ENCODE assay signal across 1 cellular context in genomic region chr7:77537595-77538185, GRCh38.
A peak's percentile ranks its signal among the peaks of the same experiment; 100 is the strongest.
TF ChIP-seq lines count a peak whose summit lies in the region.

No MANE protein-coding gene starts in this region.

TF ChIP-seq in HepG2, 621 proteins besides CTCF, POLR2A, EP300 and RAD21 (continued from another document and continues in another):
- TF ChIP-seq MXD3 (CRISPR knock-in tag; IDR thresholded peaks at IDR 0.05) (peak; percentile 82; the same call in 1 of the 2 replicates), MED8 (CRISPR knock-in tag; IDR thresholded peaks at IDR 0.05; ENCODE audit: insufficient replicate concordance) (peak; percentile 15), ZNF563 (CRISPR knock-in tag; IDR thresholded peaks at IDR 0.05) (no peak), ZNF644 (CRISPR knock-in tag; IDR thresholded peaks at IDR 0.05; ENCODE audit: low read depth) (no peak), ZNF749 (CRISPR knock-in tag; IDR thresholded peaks at IDR 0.05; ENCODE audit: borderline replicate concordance) (no peak), AGO2 (optimal IDR thresholded peaks at IDR 0.05; ENCODE audit: low read depth, low read length) (peak; percentile 91), ZSCAN31 (CRISPR knock-in tag; IDR thresholded peaks at IDR 0.05; ENCODE audit: low read depth) (peak; percentile 75), SPEN (CRISPR knock-in tag; IDR thresholded peaks at IDR 0.05; ENCODE audit: low read depth) (peak; percentile 25; the same call in 1 of the 2 replicates), ZBTB7A (CRISPR knock-in tag; IDR thresholded peaks at IDR 0.05) (peak; percentile 40; the same call in 1 of the 2 replicates), ZNF30 (CRISPR knock-in tag; IDR thresholded peaks at IDR 0.05) (0 out of 2 replicates have a peak, but pooled peaks have one; percentile 55), HDAC1 (CRISPR knock-in tag; IDR thresholded peaks at IDR 0.05) (0 out of 2 replicates have a peak, but pooled peaks have one; percentile 0), ZNF556 (CRISPR knock-in tag; IDR thresholded peaks at IDR 0.05; ENCODE audit: borderline replicate concordance) (0 out of 2 replicates have a peak, but pooled peaks have one; percentile 37), LCORL (IDR thresholded peaks at IDR 0.05) (no peak), LCORL (CRISPR knock-in tag; IDR thresholded peaks at IDR 0.05) (0 out of 2 replicates have a peak, but pooled peaks have one; percentile 36), SRSF1 (optimal IDR thresholded peaks at IDR 0.05; ENCODE audit: low read depth, low read length) (no peak), ATAD3A (CRISPR knock-in tag; IDR thresholded peaks at IDR 0.05) (no peak), ZNF777 (CRISPR knock-in tag; IDR thresholded peaks at IDR 0.05) (0 out of 2 replicates have a peak, but pooled peaks have one; percentile 32), THAP7 (CRISPR knock-in tag; IDR thresholded peaks at IDR 0.05) (peak; percentile 79; the same call in 1 of the 2 replicates), ZNF564 (CRISPR knock-in tag; IDR thresholded peaks at IDR 0.05) (0 out of 2 replicates have a peak, but pooled peaks have one; percentile 64), TAF1 (CRISPR knock-in tag; IDR thresholded peaks at IDR 0.05) (0 out of 2 replicates have a peak, but pooled peaks have one; percentile 8), SNAI1 (CRISPR knock-in tag; IDR thresholded peaks at IDR 0.05; ENCODE audit: borderline replicate concordance) (no peak), NFKB2 (CRISPR knock-in tag; IDR thresholded peaks at IDR 0.05; ENCODE audit: borderline replicate concordance) (peak; percentile 29; the same call in 1 of the 2 replicates), GLI4 (CRISPR knock-in tag; IDR thresholded peaks at IDR 0.05; ENCODE audit: borderline replicate concordance) (0 out of 2 replicates have a peak, but pooled peaks have one; percentile 23), U2AF1 (optimal IDR thresholded peaks at IDR 0.05; ENCODE audit: low read depth, low read length) (peak; percentile 58), ZBTB39 (CRISPR knock-in tag; IDR thresholded peaks at IDR 0.05) (0 out of 2 replicates have a peak, but pooled peaks have one; percentile 42), TCF12 (IDR thresholded peaks at IDR 0.05) (no peak), TCF12 (CRISPR knock-in tag; IDR thresholded peaks at IDR 0.05) (0 out of 2 replicates have a peak, but pooled peaks have one; percentile 23), MEIS1 (CRISPR knock-in tag; IDR thresholded peaks at IDR 0.05; ENCODE audit: borderline replicate concordance) (0 out of 2 replicates have a peak, but pooled peaks have one; percentile 31), ZNF710 (CRISPR knock-in tag; IDR thresholded peaks at IDR 0.05; ENCODE audit: borderline replicate concordance) (no peak), ZNF547 (CRISPR knock-in tag; IDR thresholded peaks at IDR 0.05) (peak; percentile 31; the same call in 1 of the 2 replicates), RFXANK (CRISPR knock-in tag; IDR thresholded peaks at IDR 0.05) (no peak), YEATS4 (CRISPR knock-in tag; IDR thresholded peaks at IDR 0.05; ENCODE audit: borderline replicate concordance) (no peak; the same call in 1 of the 2 replicates), KDM5B (CRISPR knock-in tag; IDR thresholded peaks at IDR 0.05; ENCODE audit: borderline replicate concordance) (no peak), GABPB1 (CRISPR knock-in tag; IDR thresholded peaks at IDR 0.05) (peak; percentile 53; the same call in 1 of the 2 replicates), ZMAT5 (CRISPR knock-in tag; IDR thresholded peaks at IDR 0.05; ENCODE audit: borderline replicate concordance, low read depth) (no peak), SRSF9 (IDR thresholded peaks at IDR 0.05; ENCODE audit: borderline replicate concordance, insufficient read depth, low read depth, low read length, poor library complexity, severe bottlenecking) (no peak), ZNF292 (CRISPR knock-in tag; IDR thresholded peaks at IDR 0.05; ENCODE audit: borderline replicate concordance, low read depth) (no peak), ERF (CRISPR knock-in tag; IDR thresholded peaks at IDR 0.05) (no peak), TBX2 (CRISPR knock-in tag; IDR thresholded peaks at IDR 0.05; ENCODE audit: borderline replicate concordance) (0 out of 2 replicates have a peak, but pooled peaks have one; percentile 20), EED (CRISPR knock-in tag; IDR thresholded peaks at IDR 0.05) (0 out of 2 replicates have a peak, but pooled peaks have one; percentile 77), ELF3 (CRISPR knock-in tag; IDR thresholded peaks at IDR 0.05) (no peak), MEIS2 (CRISPR knock-in tag; IDR thresholded peaks at IDR 0.05) (0 out of 2 replicates have a peak, but pooled peaks have one; percentile 35), FOXC1 (CRISPR knock-in tag; IDR thresholded peaks at IDR 0.05; ENCODE audit: borderline replicate concordance) (0 out of 2 replicates have a peak, but pooled peaks have one; percentile 68), ZFX (CRISPR knock-in tag; IDR thresholded peaks at IDR 0.05; ENCODE audit: low read depth) (peak; percentile 74), ZNF788 (CRISPR knock-in tag; IDR thresholded peaks at IDR 0.05; ENCODE audit: borderline replicate concordance) (0 out of 2 replicates have a peak, but pooled peaks have one; percentile 44), GFI1 (CRISPR knock-in tag; IDR thresholded peaks at IDR 0.05; ENCODE audit: borderline replicate concordance) (0 out of 2 replicates have a peak, but pooled peaks have one; percentile 32), ZFY (CRISPR knock-in tag; IDR thresholded peaks at IDR 0.05) (peak; percentile 69), ZBTB7B (CRISPR knock-in tag; IDR thresholded peaks at IDR 0.05) (peak; percentile 78; the same call in 1 of the 2 replicates), HHEX (CRISPR knock-in tag; IDR thresholded peaks at IDR 0.05) (no peak), PHF8 (CRISPR knock-in tag; IDR thresholded peaks at IDR 0.05) (peak; percentile 53; the same call in 1 of the 2 replicates), ZNF274 (CRISPR knock-in tag; IDR thresholded peaks at IDR 0.05) (0 out of 2 replicates have a peak, but pooled peaks have one; percentile 43), SIN3A (IDR thresholded peaks at IDR 0.05; ENCODE audit: borderline replicate concordance, low read depth, low read length) (peak; percentile 29; the same call in 1 of the 2 replicates)
- TF ChIP-seq, protein P1, sequence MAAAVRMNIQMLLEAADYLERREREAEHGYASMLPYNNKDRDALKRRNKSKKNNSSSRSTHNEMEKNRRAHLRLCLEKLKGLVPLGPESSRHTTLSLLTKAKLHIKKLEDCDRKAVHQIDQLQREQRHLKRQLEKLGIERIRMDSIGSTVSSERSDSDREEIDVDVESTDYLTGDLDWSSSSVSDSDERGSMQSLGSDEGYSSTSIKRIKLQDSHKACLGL (CRISPR knock-in tag; IDR thresholded peaks at IDR 0.05): peak; percentile 59; the same call in 1 of the 2 replicates
- TF ChIP-seq, protein P2, sequence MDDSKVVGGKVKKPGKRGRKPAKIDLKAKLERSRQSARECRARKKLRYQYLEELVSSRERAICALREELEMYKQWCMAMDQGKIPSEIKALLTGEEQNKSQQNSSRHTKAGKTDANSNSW (CRISPR knock-in tag; IDR thresholded peaks at IDR 0.05; ENCODE audit: borderline replicate concordance): no peak
- TF ChIP-seq, protein P3, sequence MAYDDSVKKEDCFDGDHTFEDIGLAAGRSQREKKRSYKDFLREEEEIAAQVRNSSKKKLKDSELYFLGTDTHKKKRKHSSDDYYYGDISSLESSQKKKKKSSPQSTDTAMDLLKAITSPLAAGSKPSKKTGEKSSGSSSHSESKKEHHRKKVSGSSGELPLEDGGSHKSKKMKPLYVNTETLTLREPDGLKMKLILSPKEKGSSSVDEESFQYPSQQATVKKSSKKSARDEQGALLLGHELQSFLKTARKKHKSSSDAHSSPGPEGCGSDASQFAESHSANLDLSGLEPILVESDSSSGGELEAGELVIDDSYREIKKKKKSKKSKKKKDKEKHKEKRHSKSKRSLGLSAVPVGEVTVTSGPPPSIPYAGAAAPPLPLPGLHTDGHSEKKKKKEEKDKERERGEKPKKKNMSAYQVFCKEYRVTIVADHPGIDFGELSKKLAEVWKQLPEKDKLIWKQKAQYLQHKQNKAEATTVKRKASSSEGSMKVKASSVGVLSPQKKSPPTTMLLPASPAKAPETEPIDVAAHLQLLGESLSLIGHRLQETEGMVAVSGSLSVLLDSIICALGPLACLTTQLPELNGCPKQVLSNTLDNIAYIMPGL (CRISPR knock-in tag; IDR thresholded peaks at IDR 0.05; ENCODE audit: borderline replicate concordance in 1 of 2, low read depth in 1 of 2): peak; percentile 33 to 59; a peak in 2 of 4 replicates
- TF ChIP-seq, protein P4, sequence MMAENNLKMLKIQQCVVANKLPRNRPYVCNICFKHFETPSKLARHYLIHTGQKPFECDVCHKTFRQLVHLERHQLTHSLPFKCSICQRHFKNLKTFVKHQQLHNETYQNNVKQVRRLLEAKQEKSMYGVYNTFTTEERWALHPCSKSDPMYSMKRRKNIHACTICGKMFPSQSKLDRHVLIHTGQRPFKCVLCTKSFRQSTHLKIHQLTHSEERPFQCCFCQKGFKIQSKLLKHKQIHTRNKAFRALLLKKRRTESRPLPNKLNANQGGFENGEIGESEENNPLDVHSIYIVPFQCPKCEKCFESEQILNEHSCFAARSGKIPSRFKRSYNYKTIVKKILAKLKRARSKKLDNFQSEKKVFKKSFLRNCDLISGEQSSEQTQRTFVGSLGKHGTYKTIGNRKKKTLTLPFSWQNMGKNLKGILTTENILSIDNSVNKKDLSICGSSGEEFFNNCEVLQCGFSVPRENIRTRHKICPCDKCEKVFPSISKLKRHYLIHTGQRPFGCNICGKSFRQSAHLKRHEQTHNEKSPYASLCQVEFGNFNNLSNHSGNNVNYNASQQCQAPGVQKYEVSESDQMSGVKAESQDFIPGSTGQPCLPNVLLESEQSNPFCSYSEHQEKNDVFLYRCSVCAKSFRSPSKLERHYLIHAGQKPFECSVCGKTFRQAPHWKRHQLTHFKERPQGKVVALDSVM (CRISPR knock-in tag; IDR thresholded peaks at IDR 0.05): peak; percentile 63; the same call in 1 of the 2 replicates
- TF ChIP-seq, protein P5, sequence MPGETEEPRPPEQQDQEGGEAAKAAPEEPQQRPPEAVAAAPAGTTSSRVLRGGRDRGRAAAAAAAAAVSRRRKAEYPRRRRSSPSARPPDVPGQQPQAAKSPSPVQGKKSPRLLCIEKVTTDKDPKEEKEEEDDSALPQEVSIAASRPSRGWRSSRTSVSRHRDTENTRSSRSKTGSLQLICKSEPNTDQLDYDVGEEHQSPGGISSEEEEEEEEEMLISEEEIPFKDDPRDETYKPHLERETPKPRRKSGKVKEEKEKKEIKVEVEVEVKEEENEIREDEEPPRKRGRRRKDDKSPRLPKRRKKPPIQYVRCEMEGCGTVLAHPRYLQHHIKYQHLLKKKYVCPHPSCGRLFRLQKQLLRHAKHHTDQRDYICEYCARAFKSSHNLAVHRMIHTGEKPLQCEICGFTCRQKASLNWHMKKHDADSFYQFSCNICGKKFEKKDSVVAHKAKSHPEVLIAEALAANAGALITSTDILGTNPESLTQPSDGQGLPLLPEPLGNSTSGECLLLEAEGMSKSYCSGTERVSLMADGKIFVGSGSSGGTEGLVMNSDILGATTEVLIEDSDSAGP (CRISPR knock-in tag; IDR thresholded peaks at IDR 0.05; ENCODE audit: borderline replicate concordance): peak; percentile 57; the same call in 1 of the 2 replicates
- TF ChIP-seq, protein P6, sequence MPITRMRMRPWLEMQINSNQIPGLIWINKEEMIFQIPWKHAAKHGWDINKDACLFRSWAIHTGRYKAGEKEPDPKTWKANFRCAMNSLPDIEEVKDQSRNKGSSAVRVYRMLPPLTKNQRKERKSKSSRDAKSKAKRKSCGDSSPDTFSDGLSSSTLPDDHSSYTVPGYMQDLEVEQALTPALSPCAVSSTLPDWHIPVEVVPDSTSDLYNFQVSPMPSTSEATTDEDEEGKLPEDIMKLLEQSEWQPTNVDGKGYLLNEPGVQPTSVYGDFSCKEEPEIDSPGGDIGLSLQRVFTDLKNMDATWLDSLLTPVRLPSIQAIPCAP (CRISPR knock-in tag; IDR thresholded peaks at IDR 0.05; ENCODE audit: low read depth): 0 out of 2 replicates have a peak, but pooled peaks have one; percentile 31
